Comparison of ENCODE assay signal across 1 cellular context in the genomic region with DNA sequence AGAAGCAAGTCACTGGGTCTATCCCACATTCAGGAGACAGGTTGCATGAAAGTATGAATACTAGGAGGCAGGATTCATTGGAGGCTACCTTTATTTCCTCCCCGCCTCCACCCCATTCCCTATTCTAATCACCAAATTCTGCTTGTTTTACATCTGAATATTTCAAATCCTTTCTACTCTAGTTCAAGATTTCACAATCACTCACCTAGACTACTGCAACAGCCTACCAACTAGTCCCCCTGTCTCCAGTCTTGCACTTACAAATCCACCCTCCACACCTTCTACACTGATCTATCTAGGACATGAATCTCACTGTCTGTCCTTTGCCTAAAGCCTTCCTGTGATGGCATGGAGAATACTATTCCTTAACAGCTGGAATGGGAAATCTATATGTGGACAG.
TF ChIP-seq lines count a peak whose summit lies in the region.

No MANE protein-coding gene starts in this region.

TF ChIP-seq in HepG2, 621 proteins besides CTCF, POLR2A, EP300 and RAD21:
- peak; percentile 71 for TF ChIP-seq CEBPB (IDR thresholded peaks at IDR 0.05; ENCODE audit: borderline replicate concordance, low read depth, low read length)
- no peak for TF ChIP-seq PLRG1 (conservative IDR thresholded peaks at IDR 0.05)
